8 cellular contexts compared by ENCODE assay signal in genomic region chr1:92784639-92785500, GRCh38. TPM values are rescaled to one million over a fixed set of nuclear protein-coding genes. Genes with fewer than 3 reads are reported as not detected.
DNase-seq lines count a peak whose midpoint lies in the region; ATAC-seq and TF ChIP-seq lines count a peak whose summit lies in the region.

EVI5 (minus strand) TSS chr1:92785108; CDS start chr1:92736546, 48,562 bp downstream.

- H3K36me3 ChIP-seq in CD8-positive, alpha-beta T cell (ENCODE audit: insufficient read depth, low read length), result no peaks in the 10 kb centered on the region
- no peaks in the 10 kb centered on the region for H3K36me3 ChIP-seq in lower lobe of right lung

- H3K27ac Mint-ChIP-seq in CD8-positive, alpha-beta T cell, result no peak within 1 kb of the TSS
- H3K27ac Mint-ChIP-seq in activated CD8-positive, alpha-beta T cell treated with anti-CD3 and anti-CD28 coated beads for 36 hours, result no peak within 1 kb of the TSS

- H3K27me3 Mint-ChIP-seq in CD8-positive, alpha-beta T cell (ENCODE audit: low read depth), result peaks cover 50% of the 10 kb centered on the region
- peaks cover 53% of the 10 kb centered on the region for H3K27me3 Mint-ChIP-seq in activated CD8-positive, alpha-beta T cell treated with anti-CD3 and anti-CD28 coated beads for 36 hours

- POLR2A ChIA-PET in CD8-positive, alpha-beta T cell (lab: Charles Lee), result interaction anchor here (0.9 kb wide), 1 partner anchor 47 kb away, joined by 5 read pairs; the partner anchor contains the start of gene RPL5
- POLR2A ChIA-PET in activated CD8-positive, alpha-beta T cell treated with anti-CD3 and anti-CD28 coated beads for 36 hours (lab: Charles Lee), result interaction anchor here (0.6 to 1.9 kb wide), 3 partner anchors 47 to 165 kb away, joined by 3 to 9 read pairs (median 4); partner anchors contain the start of gene RPL5

- peaks cover 19% of the 10 kb centered on the region for H3K4me1 ChIP-seq in CD8-positive, alpha-beta T cell (ENCODE audit: insufficient read depth, low read length)
- peaks cover 25% of the 10 kb centered on the region for H3K4me1 ChIP-seq in lower lobe of right lung

- no peaks in the 10 kb centered on the region for H3K27me3 ChIP-seq in CD8-positive, alpha-beta T cell (ENCODE audit: insufficient read depth, low read length)
- H3K27me3 ChIP-seq in lower lobe of right lung (ENCODE audit: low read depth), result no peaks in the 10 kb centered on the region

- H3K27ac ChIP-seq in CD8-positive, alpha-beta T cell (ENCODE audit: low read depth, low read length), result no peak within 1 kb of the TSS
- H3K27ac ChIP-seq in lower lobe of right lung, result peak within 1 kb of the TSS; percentile 100

- intact Hi-C loops in CD8-positive, alpha-beta T cell (cut with DNase I, micrococcal nuclease), result loop anchor here in 1 of 2 experiments (2.0 kb wide), 1 partner anchor 48 kb away; the partner anchor contains the start of gene RPL5
- intact Hi-C loops in activated CD8-positive, alpha-beta T cell treated with anti-CD3 and anti-CD28 coated beads for 36 hours (cut with micrococcal nuclease), result no loop called here
- intact Hi-C loops in lower lobe of right lung (cut with DNase I), result no loop called here

- peak within 1 kb of the TSS; percentile 80 for H3K4me3 Mint-ChIP-seq in CD8-positive, alpha-beta T cell
- peak within 1 kb of the TSS; percentile 68 for H3K4me3 Mint-ChIP-seq in activated CD8-positive, alpha-beta T cell treated with anti-CD3 and anti-CD28 coated beads for 36 hours

- CTCF ChIA-PET in CD8-positive, alpha-beta T cell (lab: Charles Lee), result no interaction called here
- CTCF ChIA-PET in activated CD8-positive, alpha-beta T cell treated with anti-CD3 and anti-CD28 coated beads for 36 hours (lab: Charles Lee), result interaction anchor here (0.7 to 2.0 kb wide), 5 partner anchors 11 to 77 kb away, joined by 3 to 4 read pairs (median 4); no protein-coding TSS in a partner anchor

- H3K36me3 Mint-ChIP-seq in CD8-positive, alpha-beta T cell, result no peaks in the 10 kb centered on the region
- H3K36me3 Mint-ChIP-seq in activated CD8-positive, alpha-beta T cell treated with anti-CD3 and anti-CD28 coated beads for 36 hours (ENCODE audit: low read depth), result peaks cover 2% of the 10 kb centered on the region

- ATAC-seq in CD8-positive, alpha-beta T cell, result peak; percentile 80
- ATAC-seq in GM19452 (IDR thresholded peaks at IDR 0.05; ENCODE audit: unreplicated experiment) (peak; percentile 97), HG03575 (IDR thresholded peaks at IDR 0.05; ENCODE audit: extremely low read depth, insufficient number of reproducible peaks, low FRiP score, unreplicated experiment) (peak; percentile 79), lower lobe of right lung (peak; percentile 98 to 99)
- peak; percentile 78 for ATAC-seq in activated CD8-positive, alpha-beta T cell treated with anti-CD3 and anti-CD28 coated beads for 36 hours

- peak within 1 kb of the TSS; percentile 69 for H3K4me3 ChIP-seq in CD8-positive, alpha-beta T cell (ENCODE audit: low read depth, low read length)
- peak within 1 kb of the TSS; percentile 75 for H3K4me3 ChIP-seq in lower lobe of right lung

- H3K9me3 Mint-ChIP-seq in CD8-positive, alpha-beta T cell, result no peaks in the 10 kb centered on the region
- peaks cover 2% of the 10 kb centered on the region for H3K9me3 Mint-ChIP-seq in activated CD8-positive, alpha-beta T cell treated with anti-CD3 and anti-CD28 coated beads for 36 hours

- no peaks in the 10 kb centered on the region for H3K9me3 ChIP-seq in CD8-positive, alpha-beta T cell (ENCODE audit: low read length)
- H3K9me3 ChIP-seq in lower lobe of right lung, result no peaks in the 10 kb centered on the region

- peaks cover 20% of the 10 kb centered on the region for H3K4me1 Mint-ChIP-seq in CD8-positive, alpha-beta T cell (ENCODE audit: low read depth)
- H3K4me1 Mint-ChIP-seq in activated CD8-positive, alpha-beta T cell treated with anti-CD3 and anti-CD28 coated beads for 36 hours (ENCODE audit: low read depth), result peaks cover 17% of the 10 kb centered on the region

- DNase-seq in CD8-positive, alpha-beta T cell, result peak; percentile 24 to 64 (median 42)
- peak; percentile 99 for DNase-seq in NCI-H82 (lab: John Stamatoyannopoulos, UW)
- peak; percentile 67 for DNase-seq in activated CD8-positive, alpha-beta T cell treated with anti-CD3 and anti-CD28 coated beads for 36 hours
- peak; percentile 40 for DNase-seq in effector CD4-positive, alpha-beta T cell
- peak; percentile 97 for DNase-seq in lower lobe of right lung
- peak; percentile 36 to 73 (median 57) for DNase-seq in stimulated activated CD4-positive, alpha-beta T cell treated with anti-CD3 and anti-CD28 coated beads, TNF-alpha, amount 100 ng/mL, for 24 hours (ENCODE audit: low read depth in 3 of 3)

- TF ChIP-seq CTCF in CD8-positive, alpha-beta T cell (IDR thresholded peaks at IDR 0.05), result no peak
- TF ChIP-seq CTCF in activated CD8-positive, alpha-beta T cell treated with anti-CD3 and anti-CD28 coated beads for 36 hours (IDR thresholded peaks at IDR 0.05), result no peak
- no peak for TF ChIP-seq CTCF in lower lobe of right lung (IDR thresholded peaks at IDR 0.05)

RNA-seq across cellular contexts. Expression of gene EVI5, which starts in this region (rescaled TPM):
- 1 to 10 TPM in 1 of 2 experiments, under 1 TPM in 1; 0.25 to 1.2 TPM for total RNA-seq in CD8-positive, alpha-beta T cell
- total RNA-seq in activated CD8-positive, alpha-beta T cell treated with anti-CD3 and anti-CD28 coated beads for 36 hours, result 10 to 100 TPM; 25.7 to 27.9 TPM
- 48.5 TPM for total RNA-seq in lower lobe of right lung

Comparison
In these comparisons a context has a peak if more than half of its experiments do, and no peak if none do; other contexts are left out.
1. RNA of gene EVI5 (total RNA-seq): 48.5 TPM in lower lobe of right lung (single experiment) and 25.7 to 27.9 TPM in activated CD8-positive, alpha-beta T cell treated with anti-CD3 and anti-CD28 coated beads for 36 hours; 0.25 to 1.2 TPM in CD8-positive, alpha-beta T cell; every median in the first group is over 10 times any median in the second.
2. DNase-seq: peak in every context shown above with its lines; median percentile 99 in NCI-H82; 97 in lower lobe of right lung; 67 in activated CD8-positive, alpha-beta T cell treated with anti-CD3 and anti-CD28 coated beads for 36 hours; 57 in stimulated activated CD4-positive, alpha-beta T cell treated with anti-CD3 and anti-CD28 coated beads, TNF-alpha, amount 100 ng/mL, for 24 hours; 42 in CD8-positive, alpha-beta T cell; 40 in effector CD4-positive, alpha-beta T cell.
3. Peak in every context shown above with its lines, with median percentiles within 50 percentile points of each other: ATAC-seq.